Comparison of ENCODE assay signal across 24 cellular contexts in genomic region chr5:146770546-146770945, GRCh38.
"Had no signal": no experiment of that assay in that cellular context is flagged by ENCODE, and none has a peak within 500 bp of the region (broad histone marks: within the 10 kb centered on the region; RNA-seq: fewer than 3 reads in every experiment).

No MANE protein-coding gene starts in this region.

- H3K4me1 ChIP-seq: heart right ventricle, left lung, right atrium auricular region, right lobe of liver, tibial nerve had no signal

- H3K36me3 Mint-ChIP-seq: naive B cell; natural killer cell; stimulated activated memory B cell treated with anti-CD40 and anti-IgM and Interleukin-4, amounts not matched to agents 10 μg/mL and 1 μg/mL and 100 μg/mL, for 72 hours had no signal

- H3K27ac Mint-ChIP-seq: natural killer cell; progenitor cell of endocrine pancreas; stimulated activated memory B cell treated with anti-CD40 and anti-IgM and Interleukin-4, amounts not matched to agents 10 μg/mL and 1 μg/mL and 100 μg/mL, for 72 hours; type B pancreatic cell had no signal

- H3K4me3 ChIP-seq: heart right ventricle, hepatocyte, left lung, lung, ovary, right atrium auricular region, right lobe of liver, smooth muscle cell, tibial nerve had no signal

- ATAC-seq: heart right ventricle; left colon; left lung; natural killer cell; right lobe of liver; stimulated activated memory B cell treated with anti-CD40 and anti-IgM and Interleukin-4, amounts not matched to agents 10 μg/mL and 1 μg/mL and 100 μg/mL, for 72 hours; stimulated activated naive CD8-positive, alpha-beta T cell treated with anti-CD3 and anti-CD28 coated beads, Interleukin-15, amount 100 ng/mL, for 72 hours had no signal

- H3K4me3 Mint-ChIP-seq: immature natural killer cell; naive B cell; natural killer cell; stimulated activated memory B cell treated with anti-CD40 and anti-IgM and Interleukin-4, amounts not matched to agents 10 μg/mL and 1 μg/mL and 100 μg/mL, for 72 hours; stimulated activated naive CD8-positive, alpha-beta T cell treated with anti-CD3 and anti-CD28 coated beads, Interleukin-15, amount 100 ng/mL, for 72 hours; type B pancreatic cell had no signal

- H3K79me2 ChIP-seq: hepatocyte had no signal

- H3K4me2 ChIP-seq: hepatocyte, smooth muscle cell had no signal

- H3K9me3 ChIP-seq: ovary, right lobe of liver had no signal

- H3K36me3 ChIP-seq: heart right ventricle, left lung, ovary, right atrium auricular region, right lobe of liver, tibial nerve had no signal

- H3K27me3 ChIP-seq: heart right ventricle, hepatocyte, left lung, ovary, right atrium auricular region, right lobe of liver, tibial nerve had no signal

- H3K4me1 Mint-ChIP-seq: naive B cell; stimulated activated memory B cell treated with anti-CD40 and anti-IgM and Interleukin-4, amounts not matched to agents 10 μg/mL and 1 μg/mL and 100 μg/mL, for 72 hours; stimulated activated naive CD8-positive, alpha-beta T cell treated with anti-CD3 and anti-CD28 coated beads, Interleukin-15, amount 100 ng/mL, for 72 hours had no signal

- H3K27ac ChIP-seq: heart right ventricle, hepatocyte, left lung, ovary, right atrium auricular region, right lobe of liver, tibial nerve had no signal

- H2AFZ ChIP-seq: hepatocyte had no signal

- H3K9me3 Mint-ChIP-seq: natural killer cell; stimulated activated memory B cell treated with anti-CD40 and anti-IgM and Interleukin-4, amounts not matched to agents 10 μg/mL and 1 μg/mL and 100 μg/mL, for 72 hours had no signal

- DNase-seq: heart right ventricle; immature natural killer cell; kidney; left colon; left lung; naive B cell; natural killer cell; ovary; right lobe of liver; stimulated activated CD4-positive, alpha-beta T cell treated with anti-CD3 and anti-CD28 coated beads, Interleukin-1b, Interleukin-23, amount 100 ng/mL, for 48 hours; stimulated activated CD4-positive, alpha-beta T cell treated with anti-CD3 and anti-CD28 coated beads, Interleukin-2, amount 100 ng/mL, for 48 hours; stimulated activated CD4-positive, alpha-beta T cell treated with anti-CD3 and anti-CD28 coated beads, Interleukin-4, amount 100 ng/mL, for 4 hours; stimulated activated CD8-positive, alpha-beta memory T cell treated with anti-CD3 and anti-CD28 coated beads, Interleukin-4, amount 100 ng/mL, for 48 hours; stimulated activated naive CD4-positive, alpha-beta T cell treated with Interleukin-2 at 50 U/mL for 16 hours; stimulated activated naive CD8-positive, alpha-beta T cell treated with anti-CD3 and anti-CD28 coated beads, Interleukin-15, amount 100 ng/mL, for 72 hours; substantia nigra had no signal

- H3K27me3 Mint-ChIP-seq: stimulated activated memory B cell treated with anti-CD40 and anti-IgM and Interleukin-4, amounts not matched to agents 10 μg/mL and 1 μg/mL and 100 μg/mL, for 72 hours; stimulated activated naive CD8-positive, alpha-beta T cell treated with anti-CD3 and anti-CD28 coated beads, Interleukin-15, amount 100 ng/mL, for 72 hours had no signal
